In the genomic region with DNA sequence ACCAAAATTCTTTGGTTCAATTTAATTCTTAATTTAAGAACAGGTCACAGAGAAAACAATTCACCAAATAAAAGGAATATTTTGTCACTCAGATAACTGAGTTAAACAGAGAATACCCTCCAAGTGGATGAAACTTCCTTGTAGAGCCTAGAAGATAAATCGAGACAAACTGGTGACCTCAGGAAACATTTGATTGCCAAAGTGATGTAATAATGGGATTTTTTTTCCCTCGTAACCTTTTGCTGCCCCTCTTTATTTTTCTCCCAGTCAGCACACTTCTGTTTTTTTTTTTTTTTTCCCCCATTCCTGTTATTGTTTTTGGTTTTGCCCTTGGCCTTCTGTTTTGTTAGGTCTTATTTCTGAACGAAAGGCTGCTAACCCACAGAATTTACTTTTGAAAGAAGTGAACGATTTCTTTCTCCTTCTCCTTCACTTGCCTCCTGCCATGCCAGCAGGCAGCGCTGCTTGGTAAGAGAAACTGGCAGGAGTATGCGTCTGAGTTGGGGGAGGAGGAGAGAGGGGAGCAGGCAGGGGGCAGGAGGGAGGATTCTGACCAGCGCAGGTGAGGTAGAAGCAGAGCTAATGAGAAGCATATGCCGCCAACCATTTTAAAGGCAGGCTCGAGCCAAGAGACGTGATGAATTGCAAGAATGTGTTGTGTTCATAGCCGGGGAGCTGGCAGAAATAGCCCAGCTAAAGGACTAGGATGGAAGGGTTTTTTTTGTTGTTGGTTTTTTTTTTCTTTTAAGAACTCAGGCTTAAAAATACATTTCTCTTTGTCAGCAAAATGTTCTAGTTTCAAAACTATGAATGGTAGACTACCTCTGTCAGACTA, we compare ENCODE assay signal across 8 cellular contexts.
DNase-seq lines count a peak whose midpoint lies in the region; ATAC-seq and TF ChIP-seq lines count a peak whose summit lies in the region.

No MANE protein-coding gene starts in this region.

- no peaks in the 10 kb centered on the region for H3K79me2 ChIP-seq in H9 (ENCODE audit: insufficient read depth, low read length)

- H3K27ac ChIP-seq in H9 (ENCODE audit: insufficient read length, low read depth, low read length) (no peak overlapping the region), ascending aorta (peak overlapping the region; percentile 73 to 90), transverse colon (peak overlapping the region in 1 of 4 donors; percentile 23)

- no peak overlapping the region for H2BK12ac ChIP-seq in H9 (ENCODE audit: insufficient read length, low read depth, low read length)

- H3K36me3 ChIP-seq in ascending aorta (no peaks in the 10 kb centered on the region), transverse colon (no peaks in the 10 kb centered on the region)

- H2BK20ac ChIP-seq in H9 (ENCODE audit: low read depth, low read length, poor library complexity, severe bottlenecking), result no peak overlapping the region

- H4K8ac ChIP-seq in H9 (replicated peaks; ENCODE audit: insufficient read length, low read depth, low read length), result no peak overlapping the region

- H3K14ac ChIP-seq in H9 (ENCODE audit: insufficient read depth, low read length), result no peak overlapping the region; the same call in 1 of the 2 replicates

- H3K9me3 ChIP-seq in H9 (ENCODE audit: control insufficient read depth, low read depth, low read length), result no peaks in the 10 kb centered on the region
- H3K9me3 ChIP-seq in ascending aorta, result no peaks in the 10 kb centered on the region
- no peaks in the 10 kb centered on the region for H3K9me3 ChIP-seq in transverse colon

- peak overlapping the region; percentile 6 for H3K4me2 ChIP-seq in H9 (ENCODE audit: insufficient read depth, insufficient read length, low read length)

- H3K27me3 ChIP-seq in H9 (ENCODE audit: insufficient read depth, low read length), result no peaks in the 10 kb centered on the region
- H3K27me3 ChIP-seq in ascending aorta, result no peaks in the 10 kb centered on the region
- no peaks in the 10 kb centered on the region for H3K27me3 ChIP-seq in transverse colon

- no peak overlapping the region for H2BK15ac ChIP-seq in H9 (ENCODE audit: low read depth, low read length)

- H3K4me3 ChIP-seq in ascending aorta (peak overlapping the region; percentile 37 to 51), retinal pigment epithelial cell (ENCODE audit: low read length) (no peak overlapping the region), transverse colon (no peak overlapping the region)

- WGBS in H9 (ENCODE audit: extremely low coverage, insufficient read length, low lambda C conversion rate), result no CpG with 5 or more reads among the region's 11 CpGs
- WGBS in transverse colon (ENCODE audit: low coverage in 1 of 2), 2 donors, result 68 to 73% methylated on average over 9 to 11 of the region's 11 CpGs

- H3K9me3 Mint-ChIP-seq in H9, result 0 out of 5 replicates have a peak, but pooled peaks cover 0 to 2% of the 10 kb centered on the region in 2 experiments

- no peak for ATAC-seq in HG03457 (IDR thresholded peaks at IDR 0.05; ENCODE audit: unreplicated experiment)

- no peaks in the 10 kb centered on the region for H3K23me2 ChIP-seq in H9 (ENCODE audit: insufficient read length, low read depth, low read length, poor library complexity, severe bottlenecking)

- no peak overlapping the region for H4K91ac ChIP-seq in H9 (ENCODE audit: insufficient read length, low read depth, low read length)

- DNase-seq in H9 (peak; percentile 82), ascending aorta (ENCODE audit: low spot score in 2 of 2) (peak; percentile 23 to 86), hippocampal formation (lab: John Stamatoyannopoulos, UW) (peak; percentile 28 to 62), retinal pigment epithelial cell (ENCODE audit: low read depth) (peak; percentile 79), ecto neural progenitor cell (ENCODE audit: low spot score) (no peak), transverse colon (no peak), NCI-H1436 treated with DMSO at 0.1 percent for 48 hours (lab: John Stamatoyannopoulos, UW) (no peak)

- no peak overlapping the region for H3K56ac ChIP-seq in H9 (ENCODE audit: insufficient read length, low read depth, low read length)

- no peak overlapping the region for H3K23ac ChIP-seq in H9 (ENCODE audit: insufficient read length, low read depth, low read length)

- no peak overlapping the region for H4K5ac ChIP-seq in H9 (ENCODE audit: insufficient read length, low read depth, low read length)

- H2BK5ac ChIP-seq in H9 (ENCODE audit: insufficient read length, low read length), result no peak overlapping the region

- H3K9ac ChIP-seq in H9 (ENCODE audit: extremely low read depth, insufficient read length, low read length), result no peak overlapping the region

- intact Hi-C loops in ascending aorta (cut with DNase I) (loop anchor here (2.0 kb wide), 2 partner anchors 33 to 297 kb away; partner anchors contain the start of gene MAML2), transverse colon (cut with DNase I; ENCODE audit: low total_unique reads) (no loop called here)

- peaks cover 4% of the 10 kb centered on the region; the same call in 1 of the 2 replicates for H3K4me1 ChIP-seq in H9 (ENCODE audit: insufficient read depth, low read length)
- peaks cover 0 to 25% of the 10 kb centered on the region in 2 donors for H3K4me1 ChIP-seq in ascending aorta
- H3K4me1 ChIP-seq in transverse colon, result peaks cover 0 to 3% (median 0%) of the 10 kb centered on the region in 4 donors

- peak overlapping the region; percentile 44 for H2AFZ ChIP-seq in H9 (ENCODE audit: low read length)

- no peak for TF ChIP-seq POLR2A in transverse colon (IDR thresholded peaks at IDR 0.05)

- no peak overlapping the region for H3T11ph ChIP-seq in H9 (ENCODE audit: low read length)

- TF ChIP-seq CTCF in H9 (conservative IDR thresholded peaks at IDR 0.05) (peak; percentile 57; the same call in 2 of the 3 replicates), ascending aorta (IDR thresholded peaks at IDR 0.05) (peak; percentile 32 to 72 (median 35)), retinal pigment epithelial cell (conservative IDR thresholded peaks at IDR 0.05; ENCODE audit: low read depth, low read length) (peak; percentile 63), transverse colon (IDR thresholded peaks at IDR 0.05) (no peak)

- no peak overlapping the region for H2AK5ac ChIP-seq in H9 (ENCODE audit: insufficient read length, low read length)

- H2BK120ac ChIP-seq in H9 (ENCODE audit: low read depth, low read length, poor library complexity, severe bottlenecking), result no peak overlapping the region

- no peak overlapping the region for H3K18ac ChIP-seq in H9 (ENCODE audit: insufficient read length, low read depth, low read length)

- no peaks in the 10 kb centered on the region for H4K20me1 ChIP-seq in H9 (ENCODE audit: control insufficient read depth, insufficient read depth, insufficient read length)

- in situ Hi-C loops in transverse colon (cut with MboI; ENCODE audit: low pct_ligation_motif_present in 1 of 4, low pct_unique_long_range_greater_than_20kb in 1 of 4, low sequenced_read_pairs in 3 of 4), result no loop called here

- H3K4me1 Mint-ChIP-seq in H9, result peaks cover 23 to 29% of the 10 kb centered on the region in 2 experiments

- H3K36me3 Mint-ChIP-seq in H9 (ENCODE audit: insufficient read depth in 1 of 3, low read depth in 3 of 3), result peaks cover 0 to 2% (median 0%) of the 10 kb centered on the region in 3 experiments; a peak in 2 of 7 replicates

- H3K4ac ChIP-seq in H9 (ENCODE audit: low read depth, low read length), result no peak overlapping the region

- H3K79me1 ChIP-seq in H9 (ENCODE audit: insufficient read depth, low read depth, low read length, poor library complexity, severe bottlenecking), result no peaks in the 10 kb centered on the region

- TF ChIP-seq EP300 in transverse colon (IDR thresholded peaks at IDR 0.05; ENCODE audit: low read depth), result no peak

- H3K4me3 Mint-ChIP-seq in H9, result peak overlapping the region in 1 of 2 experiments; percentile 51; a peak in 2 of 5 replicates

- peak overlapping the region in 1 of 3 experiments; percentile 67; a peak in 1 of 7 replicates for H3K27ac Mint-ChIP-seq in H9

- H3K27me3 Mint-ChIP-seq in H9 (ENCODE audit: low read depth), result no peaks in the 10 kb centered on the region; the same call in none of the 2 replicates

Comparison
In these comparisons a context has a peak if more than half of its experiments do, and no peak if none do; other contexts are left out.
1. DNase-seq: peak in H9 (single experiment), ascending aorta (2 of 2), hippocampal formation (2 of 2) and retinal pigment epithelial cell (single experiment); none in ecto neural progenitor cell (single experiment), transverse colon (single experiment) and NCI-H1436 treated with DMSO at 0.1 percent for 48 hours (single experiment).
2. CTCF ChIP-seq: peak in H9 (single experiment), ascending aorta (3 of 3) and retinal pigment epithelial cell (single experiment); none in transverse colon (0 of 5).
3. H3K4me3 ChIP-seq: peak in ascending aorta (2 of 2); none in retinal pigment epithelial cell (single experiment) and transverse colon (0 of 4).